ENCODE assay signal across 2 cellular contexts in genomic region chr4:71549516-71550160, GRCh38.
TF ChIP-seq lines count a peak whose summit lies in the region.

No MANE protein-coding gene starts in this region.

TF ChIP-seq in A549, 52 proteins besides CTCF, POLR2A, EP300 and RAD21:
- no peak for TF ChIP-seq HOXA7 (CRISPR knock-in tag; IDR thresholded peaks at IDR 0.05)
- TF ChIP-seq HEYL (CRISPR knock-in tag; IDR thresholded peaks at IDR 0.05), result no peak
- TF ChIP-seq CHD4 (IDR thresholded peaks at IDR 0.05; ENCODE audit: borderline replicate concordance), result no peak
- no peak for TF ChIP-seq POLR2AphosphoS2 (conservative IDR thresholded peaks at IDR 0.05; ENCODE audit: low read length)
- no peak for TF ChIP-seq PBX3 (IDR thresholded peaks at IDR 0.05)
- no peak for TF ChIP-seq NR3C1 (IDR thresholded peaks at IDR 0.05)
- TF ChIP-seq EHMT2 (IDR thresholded peaks at IDR 0.05; ENCODE audit: low read depth), result no peak
- no peak for TF ChIP-seq ZFP36 (IDR thresholded peaks at IDR 0.05; ENCODE audit: borderline replicate concordance, partially characterized antibody)
- TF ChIP-seq HMGXB4 (CRISPR knock-in tag; IDR thresholded peaks at IDR 0.05; ENCODE audit: borderline replicate concordance), result no peak
- TF ChIP-seq JUNB (IDR thresholded peaks at IDR 0.05), result no peak
- no peak for TF ChIP-seq MAFK (IDR thresholded peaks at IDR 0.05; ENCODE audit: partially characterized antibody)
- TF ChIP-seq NFE2L2 (conservative IDR thresholded peaks at IDR 0.05; ENCODE audit: low read length), result no peak
- no peak for TF ChIP-seq ZSCAN20 (CRISPR knock-in tag; IDR thresholded peaks at IDR 0.05)
- TF ChIP-seq GATA3 (IDR thresholded peaks at IDR 0.05; ENCODE audit: borderline replicate concordance), result no peak
TF ChIP-seq in A549: peak in this region for 0.

TF ChIP-seq in IMR-90, 13 proteins besides CTCF, POLR2A, EP300 and RAD21:
- no peak for TF ChIP-seq BHLHE40 (IDR thresholded peaks at IDR 0.05; ENCODE audit: low read depth, low read length)
- TF ChIP-seq FOS (IDR thresholded peaks at IDR 0.05; ENCODE audit: low read depth, low read length), result no peak
- TF ChIP-seq ELK1 (IDR thresholded peaks at IDR 0.05; ENCODE audit: borderline replicate concordance, low read depth, low read length), result no peak
- TF ChIP-seq SMC3 (IDR thresholded peaks at IDR 0.05; ENCODE audit: low read depth, low read length), result no peak
- no peak for TF ChIP-seq NFE2L2 (IDR thresholded peaks at IDR 0.05; ENCODE audit: low read depth, low read length)
- TF ChIP-seq RCOR1 (IDR thresholded peaks at IDR 0.05; ENCODE audit: insufficient replicate concordance, low read length), result no peak
- no peak for TF ChIP-seq CEBPB (IDR thresholded peaks at IDR 0.05; ENCODE audit: low read depth, low read length)
- TF ChIP-seq MAFK (IDR thresholded peaks at IDR 0.05; ENCODE audit: low read depth, low read length), result no peak
- TF ChIP-seq MXI1 (IDR thresholded peaks at IDR 0.05; ENCODE audit: borderline replicate concordance, low read depth, low read length), result no peak
- no peak for TF ChIP-seq CHD1 (IDR thresholded peaks at IDR 0.05; ENCODE audit: low read depth, low read length)
- no peak for TF ChIP-seq USF2 (IDR thresholded peaks at IDR 0.05; ENCODE audit: low read depth, low read length)
- TF ChIP-seq RFX5 (IDR thresholded peaks at IDR 0.05; ENCODE audit: low read depth, low read length), result no peak
- no peak for TF ChIP-seq MAZ (IDR thresholded peaks at IDR 0.05; ENCODE audit: borderline replicate concordance, low read depth, low read length)
